Comparison of ENCODE assay signal across 19 cellular contexts in genomic region chrX:39653656-39654055, GRCh38.
DNase-seq lines count a peak whose midpoint lies in the region.
"Had no signal": no experiment of that assay in that cellular context is flagged by ENCODE, and none has a peak within 500 bp of the region (broad histone marks: within the 10 kb centered on the region; RNA-seq: fewer than 3 reads in every experiment).

No MANE protein-coding gene starts in this region.

- peaks cover 26% of the 10 kb centered on the region for H3K4me1 ChIP-seq in HAP-1
- H3K4me1 ChIP-seq: heart right ventricle, SJCRH30 had no signal

- no peak overlapping the region for H3K4me3 ChIP-seq in HAP-1
- H3K4me3 ChIP-seq: GM12878, heart right ventricle, SJCRH30 had no signal

- in situ Hi-C loops in HAP-1 (cut with MboI; ENCODE audit: low sequenced_read_pairs), result no loop called here

- no peaks in the 10 kb centered on the region for H3K27me3 ChIP-seq in HAP-1 (ENCODE audit: low read depth)
- H3K27me3 ChIP-seq: SJCRH30 had no signal

- peak overlapping the region; percentile 60 for H3K27ac ChIP-seq in caudate nucleus (ENCODE audit: low read depth, low read length)
- H3K27ac ChIP-seq: C4-2B, heart right ventricle, SJCRH30 had no signal

- DNase-seq in HAP-1 (ENCODE audit: low spot score in 2 of 2) (peak; percentile 87 to 98), caudate nucleus (lab: John Stamatoyannopoulos, UW) (peak in 53 of 61 donors; percentile 2 to 81 (median 44)), iPS-NIHi11 (ENCODE audit: low spot score) (peak; percentile 33), superior temporal gyrus (ENCODE audit: extremely low spot score) (peak; percentile 83), NCI-H524 (lab: John Stamatoyannopoulos, UW) (no peak), DMS79 treated with DMSO at 0.1 percent for 48 hours (lab: John Stamatoyannopoulos, UW) (no peak)
- DNase-seq in activated CD4-positive, CD25-positive, alpha-beta regulatory T cell treated with anti-CD3 and anti-CD28 coated beads, Interleukin-2, amount 50 U/mL, for 72 hours, result no peak
- DNase-seq: activated CD4-positive, alpha-beta T cell treated with anti-CD3 and anti-CD28 coated beads, Interleukin-2, amount 10 ng/mL, durations not matched to agents 24 days and 14 days; activated naive CD8-positive, alpha-beta T cell treated with anti-CD3 and anti-CD28 coated beads, Interleukin-2, amount 10 ng/mL, durations not matched to agents 7 days and 5 days; EL; heart right ventricle; KG1; NCI-H1417; NCI-H2227 treated with DMSO at 0.1 percent for 48 hours; SJCRH30; stimulated activated CD4-positive, alpha-beta T cell treated with anti-CD3 and anti-CD28 coated beads, Interleukin-4, amount 100 ng/mL, for 4 hours; T1000 had no signal

- no peaks in the 10 kb centered on the region for H3K36me3 ChIP-seq in HAP-1 (replicated peaks)
- H3K36me3 ChIP-seq: heart right ventricle, SJCRH30 had no signal

- H3K9me3 ChIP-seq in HAP-1, result no peaks in the 10 kb centered on the region
- H3K9me3 ChIP-seq: heart right ventricle, SJCRH30 had no signal

Comparison
In these comparisons a context has a peak if more than half of its experiments do, and no peak if none do; other contexts are left out.
1. DNase-seq: peak in HAP-1 (2 of 2), caudate nucleus (53 of 61), iPS-NIHi11 (single experiment) and superior temporal gyrus (single experiment); none in activated CD4-positive, CD25-positive, alpha-beta regulatory T cell treated with anti-CD3 and anti-CD28 coated beads, Interleukin-2, amount 50 U/mL, for 72 hours (single experiment), NCI-H524 (0 of 2) and DMS79 treated with DMSO at 0.1 percent for 48 hours (single experiment).